ENCODE assay signal across 8 cellular contexts in genomic region chr12:47963340-47964040, GRCh38. TPM values are rescaled to one million over a fixed set of nuclear protein-coding genes. Genes with fewer than 3 reads are reported as not detected.
A peak's percentile ranks its signal among the peaks of the same experiment; 100 is the strongest.
DNase-seq lines count a peak whose midpoint lies in the region; ATAC-seq and TF ChIP-seq lines count a peak whose summit lies in the region.

A gene with protein sequence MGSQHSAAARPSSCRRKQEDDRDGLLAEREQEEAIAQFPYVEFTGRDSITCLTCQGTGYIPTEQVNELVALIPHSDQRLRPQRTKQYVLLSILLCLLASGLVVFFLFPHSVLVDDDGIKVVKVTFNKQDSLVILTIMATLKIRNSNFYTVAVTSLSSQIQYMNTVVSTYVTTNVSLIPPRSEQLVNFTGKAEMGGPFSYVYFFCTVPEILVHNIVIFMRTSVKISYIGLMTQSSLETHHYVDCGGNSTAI (plus strand): TSS chr12:47963596. CDS start chr12:47964237, 641 bp downstream.

- TF ChIP-seq CTCF in CD14-positive monocyte (IDR thresholded peaks at IDR 0.05) (peak; percentile 95), left lung (IDR thresholded peaks at IDR 0.05) (peak; percentile 96 to 97)

- H3K4me1 ChIP-seq in left lung, result peaks cover 0 to 21% of the 10 kb centered on the region in 2 donors

- intact Hi-C loops in CD14-positive monocyte (cut with micrococcal nuclease) (loop anchor here in 1 of 2 donors (10.0 kb wide), 1 partner anchor 191 kb away; the partner anchor contains the start of gene ASB8), left lung (cut with DNase I) (no loop called here)

- ATAC-seq in GM19328 (IDR thresholded peaks at IDR 0.05; ENCODE audit: unreplicated experiment) (peak; percentile 87), HG03520 (IDR thresholded peaks at IDR 0.05; ENCODE audit: unreplicated experiment) (peak; percentile 87), left lung (peak; percentile 99)

- no peak within 1 kb of the TSS for H3K27ac ChIP-seq in left lung

- peak within 1 kb of the TSS in 5 of 7 donors; percentile 18 to 85 (median 68) for H3K27ac Mint-ChIP-seq in CD14-positive monocyte

- H3K36me3 ChIP-seq in left lung, result peaks cover 0 to 20% of the 10 kb centered on the region in 2 donors

- H3K9me3 ChIP-seq in left lung, result no peaks in the 10 kb centered on the region

- H3K4me3 Mint-ChIP-seq in CD14-positive monocyte, result peak within 1 kb of the TSS; percentile 98

- H3K9me3 Mint-ChIP-seq in CD14-positive monocyte, result peaks cover 0 to 5% (median 1%) of the 10 kb centered on the region in 7 donors

- peaks cover 21% of the 10 kb centered on the region for H3K4me1 Mint-ChIP-seq in CD14-positive monocyte

- H3K27me3 Mint-ChIP-seq in CD14-positive monocyte (ENCODE audit: low read depth in 3 of 3), result peaks cover 18 to 30% (median 21%) of the 10 kb centered on the region in 3 donors

- H3K36me3 Mint-ChIP-seq in CD14-positive monocyte, result peaks cover 10 to 14% of the 10 kb centered on the region in 2 donors

- DNase-seq in CD14-positive monocyte (ENCODE audit: low spot score) (peak; percentile 89), NCI-H526 treated with DMSO at 0.1 percent for 48 hours (lab: John Stamatoyannopoulos, UW) (peak; percentile 83), dermis blood vessel endothelial cell (peak; percentile 93), left lung (peak; percentile 92 to 99)
- DNase-seq in activated CD4-positive, alpha-beta T cell treated with anti-CD3 and anti-CD28 coated beads, Interleukin-2, amount 50 U/mL, for 1 hour, result peak; percentile 90
- DNase-seq in stimulated activated CD4-positive, alpha-beta T cell treated with anti-CD3 and anti-CD28 coated beads, Interleukin-2, amount 100 ng/mL, for 48 hours, result peak; percentile 90 to 95

- H3K27me3 ChIP-seq in left lung, result no peaks in the 10 kb centered on the region

- peak within 1 kb of the TSS; percentile 77 to 98 for H3K4me3 ChIP-seq in left lung

RNA-seq across cellular contexts. Expression of the gene that starts here (rescaled TPM):
- polyA plus RNA-seq in CD14-positive monocyte, result 1 to 10 TPM; 8.7 to 9.7 TPM
- total RNA-seq in dermis blood vessel endothelial cell, result 74.4 and 84.6 TPM in 2 replicates
- total RNA-seq in left lung, result 10 to 100 TPM; 43.1 to 66.8 TPM
